Comparison of ENCODE assay signal across 9 cellular contexts in genomic region chr9:89999534-90000370, GRCh38.
A peak's percentile ranks its signal among the peaks of the same experiment; 100 is the strongest.
DNase-seq lines count a peak whose midpoint lies in the region; ATAC-seq, FAIRE-seq and TF ChIP-seq lines count a peak whose summit lies in the region.
"Had no signal": no experiment of that assay in that cellular context is flagged by ENCODE, and none has a peak within 500 bp of the region (broad histone marks: within the 10 kb centered on the region; RNA-seq: fewer than 3 reads in every experiment).

No MANE protein-coding gene starts in this region.

- no peak overlapping the region for H3K4ac ChIP-seq in H1 (replicated peaks; ENCODE audit: insufficient read length, low read depth, low read length)

- TF ChIP-seq RAD21 in H1 (IDR thresholded peaks at IDR 0.05 in 1 of 2, conservative IDR thresholded peaks at IDR 0.05 in 1 of 2; ENCODE audit: low read depth in 2 of 2, low read length in 2 of 2), result no peak

- peak; percentile 63 for TF ChIP-seq POLR2A in GM18505 (IDR thresholded peaks at IDR 0.05; ENCODE audit: borderline replicate concordance, extremely low read depth, insufficient read depth, insufficient read length)
- no peak for TF ChIP-seq POLR2A in H1 (IDR thresholded peaks at IDR 0.05; ENCODE audit: control extremely low read depth in 1 of 2, low read depth in 2 of 2, low read length in 2 of 2)

- H3K27me3 ChIP-seq in H1 (replicated peaks in 1 of 4; ENCODE audit: control insufficient read depth in 3 of 4, extremely low read depth in 1 of 4, insufficient read depth in 3 of 4, low read length in 3 of 4) (no peaks in the 10 kb centered on the region), A673 (replicated peaks; ENCODE audit: insufficient read depth, low read depth, low read length, poor library complexity) (no peaks in the 10 kb centered on the region)

- no peak overlapping the region for H3K4me2 ChIP-seq in H1 (ENCODE audit: insufficient read depth in 1 of 2, low read depth in 2 of 2, low read length in 2 of 2)

- H3K4me1 ChIP-seq in H1 (replicated peaks in 1 of 4; ENCODE audit: control insufficient read depth in 3 of 4, insufficient read depth in 4 of 4, low read length in 3 of 4) (peaks cover 0 to 10% (median 2%) of the 10 kb centered on the region in 4 experiments; a peak in 6 of 7 replicates), A673 (ENCODE audit: insufficient read depth, low read length, poor library complexity, severe bottlenecking) (no peaks in the 10 kb centered on the region)

- TF ChIP-seq EP300 in H1 (IDR thresholded peaks at IDR 0.05; ENCODE audit: borderline replicate concordance in 1 of 2, low read depth in 2 of 2, low read length in 2 of 2), result no peak

- POLR2A ChIA-PET in activated CD8-positive, alpha-beta T cell treated with anti-CD3 and anti-CD28 coated beads for 36 hours (lab: Charles Lee), result interaction anchor here (0.8 to 2.9 kb wide), 3 partner anchors 9 to 594 kb away, joined by 3 to 16 read pairs (median 4); no protein-coding TSS in a partner anchor
- POLR2A ChIA-PET in H1 (lab: Charles Lee; ENCODE audit: partially characterized antibody) (interaction anchor here (1.2 kb wide), 1 partner anchor 9 kb away, joined by 3 read pairs; no protein-coding TSS in a partner anchor), A673 (lab: Charles Lee; ENCODE audit: low non-redundant PET) (no interaction called here)

- no peak overlapping the region for H3K14ac ChIP-seq in H1 (ENCODE audit: insufficient read length)

- peak overlapping the region; percentile 66 for H2AFZ ChIP-seq in H1 (ENCODE audit: low read length)

- no peak for TF ChIP-seq CTCF in activated CD8-positive, alpha-beta T cell treated with anti-CD3 and anti-CD28 coated beads for 36 hours (IDR thresholded peaks at IDR 0.05)
- TF ChIP-seq CTCF in H1 (IDR thresholded peaks at IDR 0.05; ENCODE audit: control extremely low read depth in 1 of 3, insufficient read depth in 1 of 3, low read depth in 1 of 3, low read length in 3 of 3) (no peak), A673 (conservative IDR thresholded peaks at IDR 0.05; ENCODE audit: low read depth, low read length) (no peak)

- H3K79me2 ChIP-seq in H1 (ENCODE audit: control insufficient read depth in 1 of 2, insufficient read depth in 2 of 2, low read length in 2 of 2), result no peaks in the 10 kb centered on the region

- H3K9ac ChIP-seq in H1 (replicated peaks in 1 of 4; ENCODE audit: extremely low read depth in 1 of 4, low read depth in 3 of 4, low read length in 3 of 4), result no peak overlapping the region

- intact Hi-C loops in activated CD8-positive, alpha-beta T cell treated with anti-CD3 and anti-CD28 coated beads for 36 hours (cut with micrococcal nuclease), result no loop called here
- intact Hi-C loops in A673 (cut with micrococcal nuclease; ENCODE audit: unreplicated experiment), result no loop called here

- WGBS in H1 (ENCODE audit: extremely low coverage in 1 of 2, insufficient coverage in 1 of 2, insufficient read length in 1 of 2, insufficient replicate concordance in 2 of 2, low coverage in 1 of 2, low lambda C conversion rate in 2 of 2, missing lambda C conversion rate in 1 of 2), 2 experiments, result 84% methylated on average over 12 of the region's 12 CpGs; no CpG with 5 or more reads in 1 of the 2 experiments

- no peak overlapping the region for H2BK120ac ChIP-seq in H1 (replicated peaks; ENCODE audit: low read depth, low read length)

- no peak overlapping the region for H2BK5ac ChIP-seq in H1 (ENCODE audit: low read depth, low read length)

- no peak overlapping the region for H2AK5ac ChIP-seq in H1 (ENCODE audit: low read depth, low read length)

- H4K91ac ChIP-seq in H1 (replicated peaks; ENCODE audit: insufficient read length, low read length), result no peak overlapping the region

- FAIRE-seq in H1 (lab: Jason Lieb, UNC), result no peak

- no peaks in the 10 kb centered on the region for H3K36me3 Mint-ChIP-seq in activated CD8-positive, alpha-beta T cell treated with anti-CD3 and anti-CD28 coated beads for 36 hours (ENCODE audit: low read depth)
- no peaks in the 10 kb centered on the region for H3K36me3 Mint-ChIP-seq in natural killer cell treated with Interleukin-12 subunit alpha and Interleukin-12 subunit beta and Interleukin-15 and Interleukin-18, amount 100 ng/mL, for 72 hours

- no peaks in the 10 kb centered on the region for H3K23me2 ChIP-seq in H1 (ENCODE audit: low read depth, low read length)

- no peak overlapping the region for H3K23ac ChIP-seq in H1 (ENCODE audit: insufficient read length)

- H3K4me3 ChIP-seq in H1 (ENCODE audit: extremely low read depth in 1 of 4, insufficient read depth in 2 of 4, low read depth in 3 of 4, low read length in 4 of 4), result no peak overlapping the region
- H3K4me3 ChIP-seq in A673 (ENCODE audit: low read depth, low read length, poor library complexity, severe bottlenecking), result no peak overlapping the region

- H3K27ac ChIP-seq in H1 (ENCODE audit: low read depth, low read length), result no peak overlapping the region
- peak overlapping the region; percentile 52 for H3K27ac ChIP-seq in substantia nigra (ENCODE audit: low read depth, low read length, poor library complexity, severe bottlenecking)
- H3K27ac ChIP-seq in A673 (ENCODE audit: low read depth, low read length, poor library complexity, severe bottlenecking), result no peak overlapping the region
- H3K27ac ChIP-seq: epithelial cell of prostate had no signal

- no peak overlapping the region for H2BK20ac ChIP-seq in H1 (ENCODE audit: low read length)

- H2BK15ac ChIP-seq in H1 (ENCODE audit: low read length), result no peak overlapping the region

- H3K18ac ChIP-seq in H1 (ENCODE audit: extremely low read depth, low read length), result peak overlapping the region; percentile 71; the same call in 1 of the 2 replicates

- no peak overlapping the region for H3K56ac ChIP-seq in H1 (replicated peaks; ENCODE audit: insufficient read length, low read depth, low read length)

- H3K4me3 Mint-ChIP-seq in activated CD8-positive, alpha-beta T cell treated with anti-CD3 and anti-CD28 coated beads for 36 hours, result peak overlapping the region; percentile 61
- peak overlapping the region; percentile 78 for H3K4me3 Mint-ChIP-seq in natural killer cell treated with Interleukin-12 subunit alpha and Interleukin-12 subunit beta and Interleukin-15 and Interleukin-18, amount 100 ng/mL, for 72 hours

- H3K9me3 ChIP-seq in H1 (ENCODE audit: insufficient read depth in 2 of 2, low read depth in 1 of 2, low read length in 1 of 2), result no peaks in the 10 kb centered on the region
- no peaks in the 10 kb centered on the region for H3K9me3 ChIP-seq in A673 (ENCODE audit: low read depth, low read length, poor library complexity, severe bottlenecking)

- peak; percentile 94 for ATAC-seq in GM18505 (IDR thresholded peaks at IDR 0.05; ENCODE audit: unreplicated experiment)
- ATAC-seq in HG02840 (IDR thresholded peaks at IDR 0.05; ENCODE audit: low FRiP score, unreplicated experiment), result peak; percentile 89
- ATAC-seq in activated CD8-positive, alpha-beta T cell treated with anti-CD3 and anti-CD28 coated beads for 36 hours, result peak; percentile 95
- ATAC-seq in natural killer cell treated with Interleukin-12 subunit alpha and Interleukin-12 subunit beta and Interleukin-15 and Interleukin-18, amount 100 ng/mL, for 72 hours, result peak; percentile 93 to 95

- BruUV-seq in A673 (replicated peaks; lab: Mats Ljungman, UMichigan), result no TSS peak

- no peaks in the 10 kb centered on the region for H3K9me3 Mint-ChIP-seq in activated CD8-positive, alpha-beta T cell treated with anti-CD3 and anti-CD28 coated beads for 36 hours
- no peaks in the 10 kb centered on the region for H3K9me3 Mint-ChIP-seq in natural killer cell treated with Interleukin-12 subunit alpha and Interleukin-12 subunit beta and Interleukin-15 and Interleukin-18, amount 100 ng/mL, for 72 hours

- DNase-seq in NCI-H2029 (lab: John Stamatoyannopoulos, UW) (peak; percentile 93), H1 (ENCODE audit: low read depth in 1 of 2, low spot score in 2 of 2) (no peak), substantia nigra (lab: John Stamatoyannopoulos, UW) (peak in 27 of 49 donors; percentile 5 to 69 (median 36)), A673 (ENCODE audit: low spot score) (no peak)
- peak; percentile 90 for DNase-seq in activated CD8-positive, alpha-beta T cell treated with anti-CD3 and anti-CD28 coated beads for 36 hours
- DNase-seq in natural killer cell treated with Interleukin-12 subunit alpha and Interleukin-12 subunit beta and Interleukin-15 and Interleukin-18, amount 100 ng/mL, for 72 hours (ENCODE audit: low spot score), result peak; percentile 92

- no peak overlapping the region for H4K5ac ChIP-seq in H1 (ENCODE audit: insufficient read length, low read depth, low read length)

- no peaks in the 10 kb centered on the region for H3K36me3 ChIP-seq in H1 (ENCODE audit: control insufficient read depth in 2 of 4, insufficient read depth in 4 of 4, low read length in 3 of 4)
- H3K36me3 ChIP-seq in A673 (ENCODE audit: insufficient read depth, low read length, poor library complexity, severe bottlenecking), result no peaks in the 10 kb centered on the region

- CTCF ChIA-PET in activated CD8-positive, alpha-beta T cell treated with anti-CD3 and anti-CD28 coated beads for 36 hours (lab: Charles Lee), result interaction anchor here (0.7 to 2.3 kb wide), 12 partner anchors 11 to 406 kb away, joined by 3 to 12 read pairs (median 4); no protein-coding TSS in a partner anchor
- CTCF ChIA-PET in H1 (lab: Charles Lee; ENCODE audit: partially characterized antibody), result interaction anchor here (0.6 to 3.1 kb wide), 12 partner anchors 16 to 477 kb away, joined by 3 to 8 read pairs (median 4); no protein-coding TSS in a partner anchor
- CTCF ChIA-PET in A673 (lab: Charles Lee), result no interaction called here

- no peaks in the 10 kb centered on the region for H3K27me3 Mint-ChIP-seq in activated CD8-positive, alpha-beta T cell treated with anti-CD3 and anti-CD28 coated beads for 36 hours
- H3K27me3 Mint-ChIP-seq in natural killer cell treated with Interleukin-12 subunit alpha and Interleukin-12 subunit beta and Interleukin-15 and Interleukin-18, amount 100 ng/mL, for 72 hours, result no peaks in the 10 kb centered on the region

- no peaks in the 10 kb centered on the region for H4K20me1 ChIP-seq in H1 (replicated peaks in 1 of 2; ENCODE audit: control insufficient read depth in 1 of 2, insufficient read depth in 2 of 2, low read length in 2 of 2)

- H3K27ac Mint-ChIP-seq in activated CD8-positive, alpha-beta T cell treated with anti-CD3 and anti-CD28 coated beads for 36 hours, result peak overlapping the region; percentile 87
- H3K27ac Mint-ChIP-seq in natural killer cell treated with Interleukin-12 subunit alpha and Interleukin-12 subunit beta and Interleukin-15 and Interleukin-18, amount 100 ng/mL, for 72 hours, result peak overlapping the region; percentile 75 to 93

- no peak overlapping the region; the same call in 1 of the 2 replicates for H2BK12ac ChIP-seq in H1 (ENCODE audit: low read depth, low read length)

- peaks cover 28% of the 10 kb centered on the region for H3K4me1 Mint-ChIP-seq in activated CD8-positive, alpha-beta T cell treated with anti-CD3 and anti-CD28 coated beads for 36 hours (ENCODE audit: low read depth)
- peaks cover 39 to 47% of the 10 kb centered on the region in 2 donors for H3K4me1 Mint-ChIP-seq in natural killer cell treated with Interleukin-12 subunit alpha and Interleukin-12 subunit beta and Interleukin-15 and Interleukin-18, amount 100 ng/mL, for 72 hours (ENCODE audit: low read depth in 2 of 2)

- H3K79me1 ChIP-seq in H1 (ENCODE audit: low read depth, low read length), result no peaks in the 10 kb centered on the region

- H4K8ac ChIP-seq in H1 (ENCODE audit: extremely low read depth, insufficient read depth, low read length), result no peak overlapping the region; the same call in 1 of the 2 replicates

Comparison
In these comparisons a context has a peak if more than half of its experiments do, and no peak if none do; other contexts are left out.
1. DNase-seq: peak in NCI-H2029 (single experiment), activated CD8-positive, alpha-beta T cell treated with anti-CD3 and anti-CD28 coated beads for 36 hours (single experiment), natural killer cell treated with Interleukin-12 subunit alpha and Interleukin-12 subunit beta and Interleukin-15 and Interleukin-18, amount 100 ng/mL, for 72 hours (single experiment) and substantia nigra (27 of 49); none in H1 (0 of 2) and A673 (single experiment).
2. Peak in every context shown above with its lines, with median percentiles within 50 percentile points of each other: ATAC-seq.